1 cellular context compared by ENCODE assay signal in genomic region chr2:224947566-224947965, GRCh38.
TF ChIP-seq lines count a peak whose summit lies in the region.

No MANE protein-coding gene starts in this region.

TF ChIP-seq in GM12878, 131 proteins besides CTCF, POLR2A, EP300 and RAD21 (continued from another document):
- TF ChIP-seq USF1 (IDR thresholded peaks at IDR 0.05; ENCODE audit: borderline replicate concordance, extremely low read length, insufficient read depth, low read depth, low read length) (no peak), MTA3 (IDR thresholded peaks at IDR 0.05; ENCODE audit: borderline replicate concordance, low read length) (no peak), SIN3A (IDR thresholded peaks at IDR 0.05; ENCODE audit: low read depth, low read length) (no peak), MYB (IDR thresholded peaks at IDR 0.05; ENCODE audit: borderline replicate concordance, low read depth, low read length) (no peak), PAX8 (IDR thresholded peaks at IDR 0.05) (no peak), WRNIP1 (IDR thresholded peaks at IDR 0.05; ENCODE audit: borderline replicate concordance, low read depth, low read length) (no peak), POLR2AphosphoS5 (IDR thresholded peaks at IDR 0.05; ENCODE audit: low read length) (no peak), ATF7 (IDR thresholded peaks at IDR 0.05; ENCODE audit: low read depth) (no peak), ZNF207 (IDR thresholded peaks at IDR 0.05; ENCODE audit: borderline replicate concordance) (no peak), DPF2 (IDR thresholded peaks at IDR 0.05) (no peak), CBFB (IDR thresholded peaks at IDR 0.05; ENCODE audit: low read depth) (no peak), HDAC6 (IDR thresholded peaks at IDR 0.05; ENCODE audit: unreplicated experiment) (no peak)
- TF ChIP-seq, protein P1, sequence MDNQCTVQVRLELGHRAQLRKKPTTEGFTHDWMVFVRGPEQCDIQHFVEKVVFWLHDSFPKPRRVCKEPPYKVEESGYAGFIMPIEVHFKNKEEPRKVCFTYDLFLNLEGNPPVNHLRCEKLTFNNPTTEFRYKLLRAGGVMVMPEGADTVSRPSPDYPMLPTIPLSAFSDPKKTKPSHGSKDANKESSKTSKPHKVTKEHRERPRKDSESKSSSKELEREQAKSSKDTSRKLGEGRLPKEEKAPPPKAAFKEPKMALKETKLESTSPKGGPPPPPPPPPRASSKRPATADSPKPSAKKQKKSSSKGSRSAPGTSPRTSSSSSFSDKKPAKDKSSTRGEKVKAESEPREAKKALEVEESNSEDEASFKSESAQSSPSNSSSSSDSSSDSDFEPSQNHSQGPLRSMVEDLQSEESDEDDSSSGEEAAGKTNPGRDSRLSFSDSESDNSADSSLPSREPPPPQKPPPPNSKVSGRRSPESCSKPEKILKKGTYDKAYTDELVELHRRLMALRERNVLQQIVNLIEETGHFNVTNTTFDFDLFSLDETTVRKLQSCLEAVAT (IDR thresholded peaks at IDR 0.05): no peak
- TF ChIP-seq, protein P2, sequence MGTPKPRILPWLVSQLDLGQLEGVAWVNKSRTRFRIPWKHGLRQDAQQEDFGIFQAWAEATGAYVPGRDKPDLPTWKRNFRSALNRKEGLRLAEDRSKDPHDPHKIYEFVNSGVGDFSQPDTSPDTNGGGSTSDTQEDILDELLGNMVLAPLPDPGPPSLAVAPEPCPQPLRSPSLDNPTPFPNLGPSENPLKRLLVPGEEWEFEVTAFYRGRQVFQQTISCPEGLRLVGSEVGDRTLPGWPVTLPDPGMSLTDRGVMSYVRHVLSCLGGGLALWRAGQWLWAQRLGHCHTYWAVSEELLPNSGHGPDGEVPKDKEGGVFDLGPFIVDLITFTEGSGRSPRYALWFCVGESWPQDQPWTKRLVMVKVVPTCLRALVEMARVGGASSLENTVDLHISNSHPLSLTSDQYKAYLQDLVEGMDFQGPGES (IDR thresholded peaks at IDR 0.05): no peak
